Comparison of ENCODE assay signal across 8 cellular contexts in the genomic region with DNA sequence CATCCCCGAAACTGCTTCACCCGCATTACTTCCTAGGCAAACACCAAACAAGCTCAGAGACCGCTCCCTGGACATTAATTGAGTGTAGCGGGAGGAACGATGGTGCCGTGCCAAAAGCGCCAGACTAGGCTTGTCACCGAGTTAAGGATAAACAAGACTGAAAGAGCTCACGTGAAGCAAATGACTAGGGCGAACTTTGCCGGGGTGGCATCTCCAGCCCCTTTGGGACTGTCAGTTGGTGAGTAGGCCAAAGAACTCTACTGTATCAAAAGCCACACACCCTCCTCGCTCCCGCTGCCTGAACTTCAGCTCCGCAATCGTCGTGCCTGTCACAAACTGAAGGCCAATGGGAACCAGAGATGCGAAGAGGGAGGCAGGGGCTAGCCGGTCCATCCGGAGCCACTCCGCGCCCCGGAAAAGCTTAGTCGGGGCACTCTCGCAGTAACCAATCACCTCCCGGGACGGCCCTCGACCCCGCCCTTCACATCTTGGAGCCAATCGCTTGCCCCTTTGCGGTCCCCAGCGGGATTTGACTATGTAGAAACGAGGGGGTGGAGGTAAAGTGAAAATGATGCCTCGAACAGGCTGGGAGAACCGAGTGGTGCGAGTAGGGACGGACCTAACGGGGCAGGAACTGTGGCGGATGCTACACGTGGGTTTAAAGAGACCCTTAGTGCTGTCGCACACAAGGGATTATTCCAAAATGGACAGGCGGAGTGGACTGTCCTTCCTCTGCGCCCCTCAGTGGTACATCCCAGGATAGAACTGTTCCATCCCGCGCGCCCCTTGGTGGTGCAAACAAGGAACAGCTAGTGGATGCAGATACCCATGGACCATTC. TPM values are rescaled to one million over a fixed set of nuclear protein-coding genes. Genes with fewer than 3 reads are reported as not detected.
DNase-seq lines count a peak whose midpoint lies in the region; ATAC-seq and TF ChIP-seq lines count a peak whose summit lies in the region.

No MANE protein-coding gene starts in this region.

- TF ChIP-seq CTCF in AG04450 (IDR thresholded peaks at IDR 0.05; ENCODE audit: low read depth, low read length) (peak; percentile 69), WI38 (IDR thresholded peaks at IDR 0.05; ENCODE audit: low read depth, low read length) (peak; percentile 51), cardiac fibroblast (IDR thresholded peaks at IDR 0.05; ENCODE audit: low read depth, low read length) (peak; percentile 67)

- H3K4me3 ChIP-seq in AG04450 (ENCODE audit: low read depth, low read length) (peak overlapping the region; percentile 75), WI38 (ENCODE audit: low read depth, low read length) (peak overlapping the region; percentile 70), cardiac fibroblast (replicated peaks in 1 of 2; ENCODE audit: low read depth in 2 of 2, low read length in 2 of 2) (peak overlapping the region; percentile 59 to 69)

- H3K27me3 Mint-ChIP-seq in immature natural killer cell (ENCODE audit: low read depth in 3 of 3) = peaks cover 4 to 11% (median 8%) of the 10 kb centered on the region in 3 donors

- no peaks in the 10 kb centered on the region for H3K9me3 ChIP-seq in AG04450 (ENCODE audit: control insufficient read depth, insufficient read depth, low read length)

- H3K27ac Mint-ChIP-seq in immature natural killer cell = peak overlapping the region; percentile 97 to 99 (median 98)

- H3K27me3 ChIP-seq in AG04450 (ENCODE audit: control insufficient read depth, insufficient read depth, low read length) = peaks cover 2% of the 10 kb centered on the region

- H3K4me1 Mint-ChIP-seq in immature natural killer cell = peaks cover 17 to 23% of the 10 kb centered on the region in 2 donors

- no peaks in the 10 kb centered on the region for H3K36me3 Mint-ChIP-seq in immature natural killer cell

- ATAC-seq in GM18873 (IDR thresholded peaks at IDR 0.05; ENCODE audit: low FRiP score, unreplicated experiment) = peak; percentile 90
- ATAC-seq in HG03139 (IDR thresholded peaks at IDR 0.05; ENCODE audit: unreplicated experiment) = peak; percentile 90

- CTCF ChIA-PET in AG04450 (lab: Charles Lee) = interaction anchor here (0.5 to 2.3 kb wide), 9 partner anchors 8 to 225 kb away, joined by 3 to 9 read pairs (median 5); no protein-coding TSS in a partner anchor

- H3K27ac ChIP-seq in AG04450 (ENCODE audit: low read depth, low read length) = peak overlapping the region; percentile 91

- no peaks in the 10 kb centered on the region for H3K9me3 Mint-ChIP-seq in immature natural killer cell

- POLR2A ChIA-PET in AG04450 (lab: Yijun Ruan, JAX) = interaction anchor here (0.5 to 1.5 kb wide), 4 partner anchors 12 to 86 kb away, joined by 3 to 6 read pairs (median 4); a partner anchor contains a TSS

- H3K4me3 Mint-ChIP-seq in immature natural killer cell = peak overlapping the region; percentile 89 to 98 (median 95)

- DNase-seq in AG04450 (ENCODE audit: low read depth, low spot score) (peak; percentile 84), NCI-H2196 treated with DMSO at 0.1 percent for 48 hours (lab: John Stamatoyannopoulos, UW; ENCODE audit: unreplicated experiment) (peak; percentile 82), cardiac fibroblast (ENCODE audit: low read depth in 2 of 2) (peak; percentile 96 to 97), immature natural killer cell (peak; percentile 88 to 92 (median 91)), smooth muscle cell of the brain vasculature (ENCODE audit: low read depth, low spot score) (peak; percentile 88)

RNA-seq across cellular contexts. Expression of a gene that starts 37.0 kb away (rescaled TPM):
- 18.2 and 24.0 TPM in 2 replicates for polyA plus RNA-seq in AG04450 (2011; rRNA removed)
- 12.0 and 14.4 TPM in 2 replicates for polyA minus RNA-seq in AG04450 (2011; rRNA and poly(A)+ RNA removed)
- 1 to 10 TPM; 4.6 to 6.4 (median 5.6) TPM for polyA plus RNA-seq in immature natural killer cell

RNA-seq across cellular contexts. Expression of a gene that starts 53.2 kb away (rescaled TPM):
- 3.8 and 5.2 TPM in 2 replicates for polyA plus RNA-seq in AG04450 (2011; rRNA removed)
- 3.3 and 3.5 TPM in 2 replicates for polyA minus RNA-seq in AG04450 (2011; rRNA and poly(A)+ RNA removed)
- polyA plus RNA-seq in immature natural killer cell = not detected

Comparison
In these comparisons a context has a peak if more than half of its experiments do, and no peak if none do; other contexts are left out.
1. Peak in every context shown above with its lines: DNase-seq, ATAC-seq, H3K4me3 ChIP-seq and H3K27ac ChIP-seq.